ENCODE assay signal across 9 cellular contexts in genomic region chr13:30371649-30372265, GRCh38. TPM values are rescaled to one million over a fixed set of nuclear protein-coding genes. Genes with fewer than 3 reads are reported as not detected.
DNase-seq lines count a peak whose midpoint lies in the region; ATAC-seq, FAIRE-seq and TF ChIP-seq lines count a peak whose summit lies in the region.
"Had no signal": no experiment of that assay in that cellular context is flagged by ENCODE, and none has a peak within 500 bp of the region (broad histone marks: within the 10 kb centered on the region; RNA-seq: fewer than 3 reads in every experiment).

No MANE protein-coding gene starts in this region.

- no peaks in the 10 kb centered on the region for H3K79me2 ChIP-seq in SK-N-SH (ENCODE audit: insufficient read depth)

- TF ChIP-seq CTCF in SK-N-SH (IDR thresholded peaks at IDR 0.05) = no peak
- TF ChIP-seq CTCF in natural killer cell (IDR thresholded peaks at IDR 0.05) = no peak

- H3K36me3 Mint-ChIP-seq in CD8-positive, alpha-beta memory T cell = peaks cover 8 to 29% (median 10%) of the 10 kb centered on the region in 3 donors
- peaks cover 22% of the 10 kb centered on the region for H3K36me3 Mint-ChIP-seq in activated naive CD8-positive, alpha-beta T cell treated with anti-CD3 and anti-CD28 coated beads, Interleukin-2, amount 10 ng/mL, durations not matched to agents 7 days and 5 days
- H3K36me3 Mint-ChIP-seq in natural killer cell = no peaks in the 10 kb centered on the region

- TF ChIP-seq RAD21 in SK-N-SH (IDR thresholded peaks at IDR 0.05; ENCODE audit: low read length) = no peak

- no peaks in the 10 kb centered on the region for H4K20me1 ChIP-seq in SK-N-SH (ENCODE audit: insufficient read depth)

- peak overlapping the region; percentile 19 for H3K4me3 ChIP-seq in CD8-positive, alpha-beta memory T cell (ENCODE audit: low read length)
- no peak overlapping the region for H3K4me3 ChIP-seq in SK-N-SH (ENCODE audit: low read depth in 2 of 2, low read length in 1 of 2)

- intact Hi-C loops in natural killer cell (cut with micrococcal nuclease) = loop anchor here (5.0 to 10.0 kb wide), 3 partner anchors 246 to 493 kb away; partner anchors contain the start of gene USPL1

- ATAC-seq in GM19452 (IDR thresholded peaks at IDR 0.05; ENCODE audit: unreplicated experiment) (peak; percentile 77), HG03460 (IDR thresholded peaks at IDR 0.05; ENCODE audit: unreplicated experiment) (peak; percentile 55), natural killer cell (peak in 2 of 3 donors; percentile 27 to 53)
- peak; percentile 47 for ATAC-seq in activated naive CD8-positive, alpha-beta T cell treated with anti-CD3 and anti-CD28 coated beads, Interleukin-2, amount 10 ng/mL, durations not matched to agents 7 days and 5 days (ENCODE audit: low read depth)

- H3K9me2 ChIP-seq in SK-N-SH = no peaks in the 10 kb centered on the region

- peaks cover 0 to 3% of the 10 kb centered on the region in 2 donors for H3K27me3 Mint-ChIP-seq in CD8-positive, alpha-beta memory T cell
- H3K27me3 Mint-ChIP-seq in activated naive CD8-positive, alpha-beta T cell treated with anti-CD3 and anti-CD28 coated beads, Interleukin-2, amount 10 ng/mL, durations not matched to agents 7 days and 5 days = no peaks in the 10 kb centered on the region
- no peaks in the 10 kb centered on the region for H3K27me3 Mint-ChIP-seq in natural killer cell (ENCODE audit: low read depth in 2 of 2)

- H3F3A ChIP-seq in SK-N-SH (replicated peaks; ENCODE audit: insufficient read depth) = no peaks in the 10 kb centered on the region

- no peaks in the 10 kb centered on the region for H3K36me3 ChIP-seq in CD8-positive, alpha-beta memory T cell (ENCODE audit: insufficient read depth, low read length)
- H3K36me3 ChIP-seq in SK-N-SH (replicated peaks in 1 of 2; ENCODE audit: control insufficient read depth in 1 of 2, insufficient read depth in 2 of 2, low read length in 1 of 2) = no peaks in the 10 kb centered on the region

- H3K4me1 ChIP-seq in CD8-positive, alpha-beta memory T cell (ENCODE audit: insufficient read depth, low read length) = peaks cover 83% of the 10 kb centered on the region
- H3K4me1 ChIP-seq in SK-N-SH (ENCODE audit: control insufficient read depth in 1 of 2, insufficient read depth in 2 of 2, low read depth in 1 of 2, low read length in 1 of 2) = peaks cover 0 to 3% of the 10 kb centered on the region in 2 experiments; a peak in 1 of 4 replicates

- peaks cover 0 to 2% (median 0%) of the 10 kb centered on the region in 5 donors for H3K9me3 Mint-ChIP-seq in CD8-positive, alpha-beta memory T cell
- H3K9me3 Mint-ChIP-seq in activated naive CD8-positive, alpha-beta T cell treated with anti-CD3 and anti-CD28 coated beads, Interleukin-2, amount 10 ng/mL, durations not matched to agents 7 days and 5 days = peaks cover 1% of the 10 kb centered on the region
- no peaks in the 10 kb centered on the region for H3K9me3 Mint-ChIP-seq in natural killer cell

- no peak overlapping the region for H3K9ac ChIP-seq in SK-N-SH
- H3K9ac ChIP-seq: KMS-11 had no signal

- POLR2A ChIA-PET in CD8-positive, alpha-beta memory T cell (lab: Charles Lee) = interaction anchor here (0.6 to 2.4 kb wide), 9 partner anchors 18 to 245 kb away, joined by 3 to 19 read pairs (median 5); partner anchors contain the start of genes HMGB1, KATNAL1, UBE2L5 and USPL1
- POLR2A ChIA-PET in SK-N-SH (lab: Yijun Ruan, JAX) = no interaction called here
- POLR2A ChIA-PET in activated naive CD8-positive, alpha-beta T cell treated with anti-CD3 and anti-CD28 coated beads, Interleukin-2, amount 10 ng/mL, durations not matched to agents 7 days and 5 days (lab: Charles Lee) = interaction anchor here (0.5 to 3.5 kb wide), 9 partner anchors 9 to 94 kb away, joined by 3 to 13 read pairs (median 6); partner anchors contain the start of genes HMGB1, KATNAL1 and UBE2L5

- peak overlapping the region; percentile 22 for H3K27ac ChIP-seq in CD8-positive, alpha-beta memory T cell (ENCODE audit: low read depth, low read length)
- H3K27ac ChIP-seq in SK-N-SH (ENCODE audit: low read depth in 2 of 2, low read length in 1 of 2) = peak overlapping the region in 1 of 2 experiments; percentile 13; a peak in 1 of 4 replicates
- H3K27ac ChIP-seq: KMS-11 had no signal

- peak in 4 of 5 donors; percentile 48 to 88 (median 84) for DNase-seq in CD8-positive, alpha-beta memory T cell
- DNase-seq in SK-N-SH (no peak), natural killer cell (no peak), frontal cortex (ENCODE audit: low spot score in 2 of 2) (no peak), DMS79 treated with DMSO at 0.1 percent for 48 hours (lab: John Stamatoyannopoulos, UW) (no peak)
- peak; percentile 57 for DNase-seq in activated naive CD8-positive, alpha-beta T cell treated with anti-CD3 and anti-CD28 coated beads, Interleukin-2, amount 10 ng/mL, durations not matched to agents 7 days and 5 days

- FAIRE-seq in frontal cortex (lab: Jason Lieb, UNC) = no peak

- peak overlapping the region; percentile 12; the same call in 1 of the 2 replicates for H2AFZ ChIP-seq in SK-N-SH (ENCODE audit: low read depth)

- no peaks in the 10 kb centered on the region for H3K27me3 ChIP-seq in CD8-positive, alpha-beta memory T cell (ENCODE audit: insufficient read depth, low read length, poor library complexity, severe bottlenecking)
- no peaks in the 10 kb centered on the region for H3K27me3 ChIP-seq in SK-N-SH (ENCODE audit: insufficient read depth)

- WGBS in SK-N-SH (ENCODE audit: low lambda C conversion rate) = 60% methylated on average over 14 of the region's 14 CpGs

- CTCF ChIA-PET in CD8-positive, alpha-beta memory T cell (lab: Charles Lee) = interaction anchor here (0.6 to 7.1 kb wide), 17 partner anchors 9 to 239 kb away, joined by 3 to 70 read pairs (median 5); partner anchors contain the start of genes HMGB1 and KATNAL1
- CTCF ChIA-PET in SK-N-SH (lab: Yijun Ruan, JAX) = interaction anchor here (1.2 kb wide), 1 partner anchor 14 kb away, joined by 3 read pairs; no protein-coding TSS in a partner anchor

- peak overlapping the region; percentile 83 to 100 (median 96) for H3K27ac Mint-ChIP-seq in CD8-positive, alpha-beta memory T cell
- peak overlapping the region; percentile 94 for H3K27ac Mint-ChIP-seq in activated naive CD8-positive, alpha-beta T cell treated with anti-CD3 and anti-CD28 coated beads, Interleukin-2, amount 10 ng/mL, durations not matched to agents 7 days and 5 days
- peak overlapping the region; percentile 84 to 98 for H3K27ac Mint-ChIP-seq in natural killer cell

- peaks cover 77 to 93% (median 87%) of the 10 kb centered on the region in 3 donors for H3K4me1 Mint-ChIP-seq in CD8-positive, alpha-beta memory T cell
- H3K4me1 Mint-ChIP-seq in activated naive CD8-positive, alpha-beta T cell treated with anti-CD3 and anti-CD28 coated beads, Interleukin-2, amount 10 ng/mL, durations not matched to agents 7 days and 5 days = peaks cover 74% of the 10 kb centered on the region
- peaks cover 68 to 78% of the 10 kb centered on the region in 2 donors for H3K4me1 Mint-ChIP-seq in natural killer cell

- H3K4me3 Mint-ChIP-seq in CD8-positive, alpha-beta memory T cell = peak overlapping the region; percentile 18 to 89 (median 86)
- peak overlapping the region; percentile 51 for H3K4me3 Mint-ChIP-seq in activated naive CD8-positive, alpha-beta T cell treated with anti-CD3 and anti-CD28 coated beads, Interleukin-2, amount 10 ng/mL, durations not matched to agents 7 days and 5 days
- peak overlapping the region; percentile 56 for H3K4me3 Mint-ChIP-seq in natural killer cell

- TF ChIP-seq EP300 in SK-N-SH (IDR thresholded peaks at IDR 0.05; ENCODE audit: borderline replicate concordance in 1 of 2, low read depth in 1 of 2, low read length in 1 of 2) = no peak

- no peak overlapping the region for H3K4me2 ChIP-seq in SK-N-SH
- H3K4me2 ChIP-seq: KMS-11 had no signal

- no peaks in the 10 kb centered on the region for H3K9me3 ChIP-seq in CD8-positive, alpha-beta memory T cell (ENCODE audit: low read length)
- no peaks in the 10 kb centered on the region for H3K9me3 ChIP-seq in SK-N-SH

TF ChIP-seq in SK-N-SH, 30 proteins besides CTCF, POLR2A, EP300 and RAD21 (continues in another document):
- 0 out of 2 replicates have a peak, but pooled peaks have one; percentile 36 for TF ChIP-seq JUND (IDR thresholded peaks at IDR 0.05)
- TF ChIP-seq GATA2 (CRISPR knock-in tag; IDR thresholded peaks at IDR 0.05) = no peak
- TF ChIP-seq NFIC (IDR thresholded peaks at IDR 0.05; ENCODE audit: borderline replicate concordance) = no peak
- no peak for TF ChIP-seq ZBTB33 (IDR thresholded peaks at IDR 0.05; ENCODE audit: borderline replicate concordance, low read depth)
- no peak for TF ChIP-seq EZH2phosphoT487 (IDR thresholded peaks at IDR 0.05; ENCODE audit: borderline replicate concordance, low read depth)
- TF ChIP-seq SMC3 (IDR thresholded peaks at IDR 0.05; ENCODE audit: low read depth, low read length) = no peak
- TF ChIP-seq TEAD4 (IDR thresholded peaks at IDR 0.05; ENCODE audit: borderline replicate concordance, insufficient read depth) = no peak
- peak; percentile 42; the same call in 1 of the 2 replicates for TF ChIP-seq FOSL2 (IDR thresholded peaks at IDR 0.05; ENCODE audit: borderline replicate concordance, low read depth)
- TF ChIP-seq MEF2A (IDR thresholded peaks at IDR 0.05; ENCODE audit: borderline replicate concordance, low read depth) = no peak

RNA-seq across cellular contexts. Expression of gene UBE2L5, which starts 50.5 kb away (rescaled TPM):
- not detected for total RNA-seq in CD8-positive, alpha-beta memory T cell
- polyA plus RNA-seq in CD8-positive, alpha-beta memory T cell = not detected
- polyA plus RNA-seq in SK-N-SH (2012; rRNA removed) = 0.02 and 0.15 TPM in 2 replicates
- polyA plus RNA-seq in SK-N-SH (2012; cell fraction: cytosol; rRNA removed) = 0.10 and 0.15 TPM in 2 replicates
- 0.18 and 0.33 TPM in 2 replicates for polyA plus RNA-seq in SK-N-SH (2012; cell fraction: nucleus; rRNA removed)
- total RNA-seq in activated naive CD8-positive, alpha-beta T cell treated with anti-CD3 and anti-CD28 coated beads, Interleukin-2, amount 10 ng/mL, durations not matched to agents 7 days and 5 days = not detected
- total RNA-seq in natural killer cell = not detected
- total RNA-seq in frontal cortex = not detected

Comparison
In these comparisons a context has a peak if more than half of its experiments do, and no peak if none do; other contexts are left out.
1. DNase-seq: peak in CD8-positive, alpha-beta memory T cell (4 of 5) and activated naive CD8-positive, alpha-beta T cell treated with anti-CD3 and anti-CD28 coated beads, Interleukin-2, amount 10 ng/mL, durations not matched to agents 7 days and 5 days (single experiment); none in SK-N-SH (single experiment), natural killer cell (single experiment), frontal cortex (0 of 2) and DMS79 treated with DMSO at 0.1 percent for 48 hours (single experiment).
2. Peak in every context shown above with its lines, with median percentiles within 50 percentile points of each other: H3K27ac Mint-ChIP-seq, H3K4me3 Mint-ChIP-seq and ATAC-seq.